Comparison of ENCODE assay signal across 12 cellular contexts in the genomic region with DNA sequence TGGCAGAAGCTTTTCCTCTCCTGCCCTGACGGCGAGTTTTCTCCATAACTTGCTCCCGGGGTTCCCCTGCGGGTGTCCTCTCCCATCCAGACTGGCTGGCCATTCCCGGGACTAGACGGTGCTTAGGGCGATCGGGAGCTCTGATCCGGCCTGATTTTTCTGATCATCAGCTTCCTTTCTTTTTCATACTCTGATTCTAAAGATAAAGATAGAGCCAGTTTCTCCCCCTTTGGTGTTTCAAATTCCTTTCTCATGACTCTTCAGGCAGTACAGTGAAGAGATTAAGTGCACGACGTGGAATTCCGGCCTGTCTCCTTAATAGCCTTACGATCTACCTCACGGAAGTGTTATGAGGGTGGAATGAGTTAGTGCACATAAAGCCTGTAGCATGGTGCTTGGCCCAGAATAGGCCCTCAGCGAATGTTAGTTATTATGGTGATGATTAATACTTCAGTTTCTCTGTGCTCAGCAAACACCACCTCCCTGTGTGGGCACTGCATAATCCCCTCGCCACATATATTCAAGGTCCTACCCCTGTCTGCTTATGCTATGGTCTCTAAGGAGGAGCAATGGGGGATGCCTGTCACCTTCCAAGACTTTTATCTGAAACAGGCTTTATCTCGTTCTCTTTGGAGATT.
DNase-seq lines count a peak whose midpoint lies in the region; ATAC-seq and TF ChIP-seq lines count a peak whose summit lies in the region.
"Had no signal": no experiment of that assay in that cellular context is flagged by ENCODE, and none has a peak within 500 bp of the region (broad histone marks: within the 10 kb centered on the region; RNA-seq: fewer than 3 reads in every experiment).

No MANE protein-coding gene starts in this region.

- H3K4me1 Mint-ChIP-seq in nephron (peaks cover 6% of the 10 kb centered on the region), natural killer cell (no peaks in the 10 kb centered on the region)

- peak overlapping the region in 14 of 59 donors; percentile 0 to 47 (median 19) for H3K4me3 ChIP-seq in dorsolateral prefrontal cortex
- H3K4me3 ChIP-seq: prostate gland had no signal

- H3K4me3 Mint-ChIP-seq in nephron, result no peak overlapping the region
- H3K4me3 Mint-ChIP-seq in natural killer cell, result no peak overlapping the region

- no peak for ATAC-seq in sciatic nerve
- ATAC-seq in natural killer cell, result no peak
- no peak for ATAC-seq in GM21717 (IDR thresholded peaks at IDR 0.05; ENCODE audit: unreplicated experiment)
- ATAC-seq: stimulated activated naive CD8-positive, alpha-beta T cell treated with anti-CD3 and anti-CD28 coated beads, Interleukin-15, Interleukin-2, amounts not matched to agents 100 U/mL and 50 U/mL, for 24 hours had no signal

- H3K36me3 Mint-ChIP-seq in nephron (ENCODE audit: low read depth) (no peaks in the 10 kb centered on the region), natural killer cell (no peaks in the 10 kb centered on the region)

- H3K9me3 Mint-ChIP-seq in nephron (peaks cover 2% of the 10 kb centered on the region), natural killer cell (peaks cover 6 to 8% of the 10 kb centered on the region in 2 donors)

- no peaks in the 10 kb centered on the region for H3K27me3 Mint-ChIP-seq in nephron (ENCODE audit: low read depth)
- H3K27me3 Mint-ChIP-seq in natural killer cell (ENCODE audit: low read depth in 2 of 2), result no peaks in the 10 kb centered on the region

- TF ChIP-seq CTCF in dorsolateral prefrontal cortex (IDR thresholded peaks at IDR 0.05 in 54 of 56, conservative IDR thresholded peaks at IDR 0.05 in 2 of 56; ENCODE audit: low read depth in 1 of 56, partially characterized antibody in 56 of 56) (no peak), nephron (IDR thresholded peaks at IDR 0.05; ENCODE audit: unreplicated experiment in 3 of 3) (no peak), natural killer cell (IDR thresholded peaks at IDR 0.05) (no peak)

- H3K27ac Mint-ChIP-seq in nephron (peak overlapping the region in 2 of 3 experiments; percentile 5 to 7), natural killer cell (no peak overlapping the region)

- H3K27me3 ChIP-seq in dorsolateral prefrontal cortex, result no peaks in the 10 kb centered on the region

- intact Hi-C loops in dorsolateral prefrontal cortex (cut with DNase I), result no loop called here
- intact Hi-C loops in sciatic nerve (cut with DNase I), result no loop called here
- intact Hi-C loops in natural killer cell (cut with micrococcal nuclease), result no loop called here

- DNase-seq in COLO829 (ENCODE audit: low spot score), result peak; percentile 76
- peak; percentile 57 for DNase-seq in NCI-H2227 (lab: John Stamatoyannopoulos, UW; ENCODE audit: unreplicated experiment)
- DNase-seq in dorsolateral prefrontal cortex, result peak in 2 of 10 donors; percentile 3 to 41
- no peak for DNase-seq in sciatic nerve (ENCODE audit: low spot score)
- no peak for DNase-seq in natural killer cell
- DNase-seq in midbrain (lab: John Stamatoyannopoulos, UW), result no peak
- DNase-seq: activated T-cell treated with anti-CD3 and anti-CD28 coated beads for 4 hours; DMS53; stimulated activated naive CD8-positive, alpha-beta T cell treated with anti-CD3 and anti-CD28 coated beads, Interleukin-15, Interleukin-2, amounts not matched to agents 100 U/mL and 50 U/mL, for 24 hours had no signal

- H3K27ac ChIP-seq in dorsolateral prefrontal cortex, result peak overlapping the region in 44 of 59 donors; percentile 5 to 78 (median 50)
- H3K27ac ChIP-seq: prostate gland had no signal

Comparison
In these comparisons a context has a peak if more than half of its experiments do, and no peak if none do; other contexts are left out.
1. DNase-seq: peak in COLO829 (single experiment) and NCI-H2227 (single experiment); none in sciatic nerve (single experiment), natural killer cell (single experiment) and midbrain (single experiment).
2. H3K27ac Mint-ChIP-seq: peak in nephron (2 of 3); none in natural killer cell (0 of 2).